Comparison of ENCODE assay signal across 27 cellular contexts in genomic region chr6:92770540-92770939, GRCh38.
"Had no signal": no experiment of that assay in that cellular context is flagged by ENCODE, and none has a peak within 500 bp of the region (broad histone marks: within the 10 kb centered on the region; RNA-seq: fewer than 3 reads in every experiment).

No MANE protein-coding gene starts in this region.

- H3K36me3 ChIP-seq: colonic mucosa, esophagus muscularis mucosa, esophagus squamous epithelium, gastrocnemius medialis, gastroesophageal sphincter, heart left ventricle had no signal

- H3K9me3 ChIP-seq: colonic mucosa, esophagus muscularis mucosa, esophagus squamous epithelium, gastrocnemius medialis, gastroesophageal sphincter, heart left ventricle had no signal

- H3K4me3 ChIP-seq: colonic mucosa, coronary artery, dorsolateral prefrontal cortex, esophagus muscularis mucosa, esophagus squamous epithelium, gastrocnemius medialis, gastroesophageal sphincter, heart left ventricle had no signal

- H3K9me3 Mint-ChIP-seq: dendritic cell treated with granulocyte-macrophage colony-stimulating factor and Interleukin-4, amounts not matched to agents 40 ng/mL and 50 ng/mL, for 4 days; endodermal cell had no signal

- H3K27me3 ChIP-seq: colonic mucosa, dorsolateral prefrontal cortex, esophagus muscularis mucosa, esophagus squamous epithelium, foreskin keratinocyte, gastrocnemius medialis, gastroesophageal sphincter, heart left ventricle had no signal

- H3K4me1 ChIP-seq: colonic mucosa, esophagus muscularis mucosa, esophagus squamous epithelium, foreskin keratinocyte, gastrocnemius medialis, gastroesophageal sphincter, heart left ventricle had no signal

- H3K27ac ChIP-seq: colonic mucosa, coronary artery, dorsolateral prefrontal cortex, epithelial cell of prostate, esophagus muscularis mucosa, esophagus squamous epithelium, foreskin keratinocyte, gastrocnemius medialis, gastroesophageal sphincter, heart left ventricle had no signal

- FAIRE-seq: colon, endometrium, endothelial cell of umbilical vein, frontal cortex had no signal

- H3K27me3 Mint-ChIP-seq: dendritic cell treated with granulocyte-macrophage colony-stimulating factor and Interleukin-4, amounts not matched to agents 40 ng/mL and 50 ng/mL, for 4 days; effector memory CD8-positive, alpha-beta T cell had no signal

- H3K27ac Mint-ChIP-seq: dendritic cell treated with granulocyte-macrophage colony-stimulating factor and Interleukin-4, amounts not matched to agents 40 ng/mL and 50 ng/mL, for 4 days; effector memory CD8-positive, alpha-beta T cell; endodermal cell had no signal

- DNase-seq: colonic mucosa; cortex of kidney; dermis blood vessel endothelial cell; dorsolateral prefrontal cortex; effector CD4-positive, alpha-beta T cell; effector CD8-positive, alpha-beta T cell; effector memory CD4-positive, alpha-beta T cell; effector memory CD8-positive, alpha-beta T cell; endodermal cell; erythroblast; esophagus squamous epithelium; foreskin fibroblast; foreskin keratinocyte; foreskin melanocyte; gastrocnemius medialis; glutamatergic neuron; heart left ventricle had no signal

- ATAC-seq: effector memory CD8-positive, alpha-beta T cell; esophagus mucosa; foreskin keratinocyte; gastrocnemius medialis; gastroesophageal sphincter; heart left ventricle had no signal

- H3K4me3 Mint-ChIP-seq: dendritic cell treated with granulocyte-macrophage colony-stimulating factor and Interleukin-4, amounts not matched to agents 40 ng/mL and 50 ng/mL, for 4 days; effector memory CD8-positive, alpha-beta T cell; endodermal cell had no signal
